In the genomic region with DNA sequence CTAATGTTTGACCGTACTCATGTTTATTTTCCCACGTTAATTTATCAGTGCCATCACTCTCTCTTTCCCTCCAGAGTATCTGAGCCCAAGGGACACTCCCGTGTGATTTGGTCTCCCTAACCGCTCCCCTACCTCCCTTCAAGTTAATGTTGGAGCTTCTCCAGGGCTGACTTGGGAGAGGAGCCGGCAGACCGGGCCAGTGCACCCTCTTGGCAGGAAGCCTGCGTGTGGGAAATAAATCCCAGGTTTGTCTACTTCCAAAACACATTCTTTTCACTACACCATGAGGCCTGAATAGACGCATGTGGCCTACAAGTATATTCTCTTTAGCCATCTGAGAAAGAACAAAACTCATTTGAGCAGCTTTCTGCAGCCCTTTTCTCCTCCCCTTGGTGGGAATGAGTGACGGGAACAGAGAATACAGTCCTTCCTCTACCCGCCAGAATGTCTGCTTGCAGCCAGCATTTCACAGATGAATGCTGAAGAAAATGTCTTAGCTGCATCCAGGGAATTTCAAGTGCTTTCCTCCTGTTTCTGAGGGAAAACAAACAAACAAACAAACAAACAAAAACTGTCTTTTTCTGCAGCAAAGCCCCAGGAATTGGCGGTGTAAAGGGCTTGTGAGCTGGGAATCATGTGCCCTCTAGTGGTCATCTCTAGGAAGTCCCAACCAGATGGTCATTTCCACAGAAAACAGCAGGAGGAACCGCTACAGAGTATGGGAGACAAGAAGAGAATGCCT, we compare ENCODE assay signal across 9 cellular contexts. TPM values are rescaled to one million over a fixed set of nuclear protein-coding genes. Genes with fewer than 3 reads are reported as not detected.
DNase-seq lines count a peak whose midpoint lies in the region; ATAC-seq, FAIRE-seq and TF ChIP-seq lines count a peak whose summit lies in the region.
"Had no signal": no experiment of that assay in that cellular context is flagged by ENCODE, and none has a peak within 500 bp of the region (broad histone marks: within the 10 kb centered on the region; RNA-seq: fewer than 3 reads in every experiment).

No MANE protein-coding gene starts in this region.

- no peaks in the 10 kb centered on the region for H3K27me3 ChIP-seq in ovary
- no peaks in the 10 kb centered on the region for H3K27me3 ChIP-seq in effector memory CD4-positive, alpha-beta T cell (replicated peaks; ENCODE audit: control insufficient read depth, insufficient read depth, low read length, poor library complexity, severe bottlenecking)

- H3K9me3 Mint-ChIP-seq in activated CD8-positive, alpha-beta T cell treated with anti-CD3 and anti-CD28 coated beads, Interleukin-2, amount 10 ng/mL, durations not matched to agents 7 days and 5 days (ENCODE audit: insufficient read depth) = no peaks in the 10 kb centered on the region
- H3K9me3 Mint-ChIP-seq: central memory CD8-positive, alpha-beta T cell had no signal

- H3K36me3 Mint-ChIP-seq in activated CD8-positive, alpha-beta T cell treated with anti-CD3 and anti-CD28 coated beads, Interleukin-2, amount 10 ng/mL, durations not matched to agents 7 days and 5 days (ENCODE audit: low read depth) = no peaks in the 10 kb centered on the region

- TF ChIP-seq POLR2A in ovary (IDR thresholded peaks at IDR 0.05) = no peak

- no peak overlapping the region for H3K27ac Mint-ChIP-seq in activated CD8-positive, alpha-beta T cell treated with anti-CD3 and anti-CD28 coated beads, Interleukin-2, amount 10 ng/mL, durations not matched to agents 7 days and 5 days

- no peaks in the 10 kb centered on the region for H3K36me3 ChIP-seq in ovary
- no peaks in the 10 kb centered on the region for H3K36me3 ChIP-seq in effector memory CD4-positive, alpha-beta T cell (ENCODE audit: control insufficient read depth, insufficient read depth, low read length)

- no peak overlapping the region for H3K4me3 ChIP-seq in ovary
- H3K4me3 ChIP-seq in effector memory CD4-positive, alpha-beta T cell (ENCODE audit: insufficient read depth, low read depth, low read length, poor library complexity, severe bottlenecking) = no peak overlapping the region

- CTCF ChIA-PET in activated CD8-positive, alpha-beta T cell treated with anti-CD3 and anti-CD28 coated beads, Interleukin-2, amount 10 ng/mL, durations not matched to agents 7 days and 5 days (lab: Charles Lee) = interaction anchor here (0.5 to 4.4 kb wide), 27 partner anchors 8 to 1159 kb away, joined by 3 to 51 read pairs (median 4); no protein-coding TSS in a partner anchor

- WGBS in ovary, 3 donors = 5 to 6% (median 6%) methylated on average over 12 of the region's 12 CpGs

- H3K4me1 ChIP-seq in ovary (ENCODE audit: insufficient read depth) = peaks cover 4% of the 10 kb centered on the region
- no peaks in the 10 kb centered on the region for H3K4me1 ChIP-seq in effector memory CD4-positive, alpha-beta T cell (ENCODE audit: control insufficient read depth, insufficient read depth, low read length, poor library complexity, severe bottlenecking)

- TF ChIP-seq CTCF in D721Med (IDR thresholded peaks at IDR 0.05; ENCODE audit: insufficient read depth, missing control alignments) (peak; percentile 82), ovary (IDR thresholded peaks at IDR 0.05) (peak; percentile 68 to 78 (median 77))

- H3K4me3 Mint-ChIP-seq in activated CD8-positive, alpha-beta T cell treated with anti-CD3 and anti-CD28 coated beads, Interleukin-2, amount 10 ng/mL, durations not matched to agents 7 days and 5 days = no peak overlapping the region
- H3K4me3 Mint-ChIP-seq: central memory CD8-positive, alpha-beta T cell had no signal

- ATAC-seq in GM19025 (IDR thresholded peaks at IDR 0.05; ENCODE audit: low read depth, unreplicated experiment) (peak; percentile 86), HG03139 (IDR thresholded peaks at IDR 0.05; ENCODE audit: unreplicated experiment) (peak; percentile 83)
- ATAC-seq in activated CD8-positive, alpha-beta T cell treated with anti-CD3 and anti-CD28 coated beads, Interleukin-2, amount 10 ng/mL, durations not matched to agents 7 days and 5 days = peak; percentile 69

- no peaks in the 10 kb centered on the region for H3K4me1 Mint-ChIP-seq in activated CD8-positive, alpha-beta T cell treated with anti-CD3 and anti-CD28 coated beads, Interleukin-2, amount 10 ng/mL, durations not matched to agents 7 days and 5 days (ENCODE audit: low read depth)
- H3K4me1 Mint-ChIP-seq: central memory CD8-positive, alpha-beta T cell had no signal

- H3K27ac ChIP-seq in ovary = no peak overlapping the region
- no peak overlapping the region for H3K27ac ChIP-seq in effector memory CD4-positive, alpha-beta T cell (ENCODE audit: insufficient read depth, low read length, poor library complexity, severe bottlenecking)

- intact Hi-C loops in ovary (cut with DNase I) = loop anchor here in 2 of 4 donors (5.0 to 10.0 kb wide), 3 partner anchors 296 to 1259 kb away; a partner anchor contains a TSS

- DNase-seq in D721Med (ENCODE audit: insufficient read length, low spot score) (no peak), NCI-H2227 treated with DMSO at 0.1 percent for 48 hours (lab: John Stamatoyannopoulos, UW) (peak; percentile 95), glomerular endothelial cell (ENCODE audit: extremely low read depth, low read depth, low spot score) (peak; percentile 44), ovary (peak in 4 of 5 donors; percentile 17 to 53 (median 36))
- peak; percentile 34 for DNase-seq in activated CD8-positive, alpha-beta T cell treated with anti-CD3 and anti-CD28 coated beads, Interleukin-2, amount 10 ng/mL, durations not matched to agents 7 days and 5 days
- no peak for DNase-seq in effector memory CD4-positive, alpha-beta T cell

- POLR2A ChIA-PET in activated CD8-positive, alpha-beta T cell treated with anti-CD3 and anti-CD28 coated beads, Interleukin-2, amount 10 ng/mL, durations not matched to agents 7 days and 5 days (lab: Charles Lee) = interaction anchor here (0.7 kb wide), 1 partner anchor 561 kb away, joined by 3 read pairs; no protein-coding TSS in a partner anchor

- no peaks in the 10 kb centered on the region for H3K9me3 ChIP-seq in ovary
- no peaks in the 10 kb centered on the region for H3K9me3 ChIP-seq in effector memory CD4-positive, alpha-beta T cell (ENCODE audit: control insufficient read depth, low read length)

- TF ChIP-seq EP300 in ovary (IDR thresholded peaks at IDR 0.05) = no peak

- peak; percentile 77 for FAIRE-seq in D721Med (lab: Jason Lieb, UNC)

- H3K27me3 Mint-ChIP-seq in activated CD8-positive, alpha-beta T cell treated with anti-CD3 and anti-CD28 coated beads, Interleukin-2, amount 10 ng/mL, durations not matched to agents 7 days and 5 days (ENCODE audit: low read depth) = peaks cover 15% of the 10 kb centered on the region

RNA-seq across cellular contexts. Expression of a gene that starts 41.4 kb away (rescaled TPM):
- total RNA-seq in activated CD8-positive, alpha-beta T cell treated with anti-CD3 and anti-CD28 coated beads, Interleukin-2, amount 10 ng/mL, durations not matched to agents 7 days and 5 days = not detected
- total RNA-seq in glomerular endothelial cell (not detected in 2 replicates), ovary (10 to 100 TPM in 1 of 7 donors, 1 to 10 TPM in 4, not detected in 2; 1.2 to 64.2 (median 3.7) TPM)
- polyA plus RNA-seq in ovary = 1 to 10 TPM; 3.0 to 8.3 TPM

Comparison
In these comparisons a context has a peak if more than half of its experiments do, and no peak if none do; other contexts are left out.
1. DNase-seq: peak in NCI-H2227 treated with DMSO at 0.1 percent for 48 hours (single experiment), activated CD8-positive, alpha-beta T cell treated with anti-CD3 and anti-CD28 coated beads, Interleukin-2, amount 10 ng/mL, durations not matched to agents 7 days and 5 days (single experiment), glomerular endothelial cell (single experiment) and ovary (4 of 5); none in D721Med (single experiment) and effector memory CD4-positive, alpha-beta T cell (0 of 3).
2. Peak in every context shown above with its lines, with median percentiles within 50 percentile points of each other: ATAC-seq.